27 cellular contexts compared by ENCODE assay signal in the genomic region with DNA sequence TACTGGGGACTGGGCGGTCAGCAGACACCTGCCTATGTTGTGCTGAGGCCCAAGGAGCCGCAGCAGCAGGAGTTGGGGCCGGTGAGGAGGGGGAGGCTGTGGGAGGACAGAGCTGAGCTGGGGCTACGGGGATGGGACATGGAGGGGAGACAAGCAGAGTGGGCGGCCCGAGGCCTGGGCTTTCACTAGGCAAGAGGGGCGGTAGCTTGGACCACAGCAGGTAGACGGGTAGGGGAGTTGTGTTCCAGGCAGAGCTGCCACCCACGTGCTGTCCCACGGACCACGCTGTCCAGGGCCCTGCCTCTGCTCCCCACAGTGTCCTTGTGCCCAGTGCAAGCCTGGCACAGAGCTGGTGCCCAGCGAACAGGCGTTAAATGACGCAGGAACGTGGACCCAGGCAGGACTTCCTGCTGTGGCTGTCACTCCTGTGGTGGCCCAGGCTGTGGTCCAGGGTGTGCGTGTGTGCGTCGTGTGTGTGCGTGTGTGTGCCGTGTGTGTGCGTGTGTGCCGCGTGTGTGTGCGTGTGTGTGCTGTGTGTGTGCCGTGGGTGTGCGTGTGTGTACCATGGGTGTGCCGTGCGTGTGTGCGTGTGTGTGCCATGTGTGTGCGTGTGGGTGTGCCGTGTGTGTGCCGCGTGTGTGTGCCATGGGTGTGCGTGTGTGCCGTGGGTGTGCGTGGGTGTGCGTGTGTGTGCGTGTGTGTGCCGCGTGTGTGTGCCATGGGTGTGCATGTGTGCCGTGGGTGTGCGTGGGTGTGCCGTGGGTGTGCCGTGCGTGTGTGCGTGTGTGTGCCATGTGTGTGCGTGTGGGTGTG. TPM values are rescaled to one million over a fixed set of nuclear protein-coding genes. Genes with fewer than 3 reads are reported as not detected.
DNase-seq lines count a peak whose midpoint lies in the region; ATAC-seq, FAIRE-seq and TF ChIP-seq lines count a peak whose summit lies in the region.
"Had no signal": no experiment of that assay in that cellular context is flagged by ENCODE, and none has a peak within 500 bp of the region (broad histone marks: within the 10 kb centered on the region; RNA-seq: fewer than 3 reads in every experiment).

No MANE protein-coding gene starts in this region.

- peaks cover 49 to 81% of the 10 kb centered on the region in 2 donors for H3K27me3 Mint-ChIP-seq in stimulated activated naive B cell treated with anti-CD40 and anti-IgM and Interleukin-4, amounts not matched to agents 10 μg/mL and 1 μg/mL and 100 μg/mL, for 72 hours
- H3K27me3 Mint-ChIP-seq: activated T-helper 17 cell treated with anti-CD3 and anti-CD28 coated beads, Interleukin-2, amount 50 U/mL, for 72 hours had no signal

- DNase-seq in right cardiac atrium, result peak in 2 of 3 donors; percentile 38 to 44
- DNase-seq in left ventricle myocardium inferior, result no peak
- peak; percentile 0 for DNase-seq in NCI-H226
- peak; percentile 65 for DNase-seq in kidney
- no peak for DNase-seq in stimulated activated naive B cell treated with anti-CD40 and anti-IgM and Interleukin-4, amounts not matched to agents 10 μg/mL and 1 μg/mL and 100 μg/mL, for 72 hours
- DNase-seq in retina, result no peak
- no peak for DNase-seq in NCI-H748 treated with DMSO at 0.1 percent for 48 hours (lab: John Stamatoyannopoulos, UW)
- no peak for DNase-seq in aorta
- DNase-seq: activated CD4-positive, alpha-beta T cell treated with anti-CD3 and anti-CD28 coated beads for 1 hour; activated CD8-positive, alpha-beta memory T cell treated with anti-CD3 and anti-CD28 coated beads, Interleukin-2, amount 10 ng/mL, durations not matched to agents 7 days and 5 days; CD4-positive, CD25-positive, alpha-beta regulatory T cell; DMS 273 treated with DMSO at 0.1 percent for 48 hours; NCI-H146; NCI-H69; SHP77; stimulated activated CD4-positive, alpha-beta T cell treated with anti-CD3 and anti-CD28 coated beads, Interleukin-1b, Interleukin-23, amount 100 ng/mL, for 48 hours; stimulated activated naive CD8-positive, alpha-beta T cell treated with anti-CD3 and anti-CD28 coated beads, Interleukin-15, Interleukin-2, amounts not matched to agents 100 U/mL and 50 U/mL, for 24 hours; tibial artery had no signal

- H3K9me3 Mint-ChIP-seq in stimulated activated naive B cell treated with anti-CD40 and anti-IgM and Interleukin-4, amounts not matched to agents 10 μg/mL and 1 μg/mL and 100 μg/mL, for 72 hours, result no peaks in the 10 kb centered on the region
- H3K9me3 Mint-ChIP-seq: activated T-helper 17 cell treated with anti-CD3 and anti-CD28 coated beads, Interleukin-2, amount 50 U/mL, for 72 hours; CD4-positive, CD25-positive, alpha-beta regulatory T cell had no signal

- peaks cover 0 to 1% of the 10 kb centered on the region in 2 donors for H3K36me3 Mint-ChIP-seq in stimulated activated naive B cell treated with anti-CD40 and anti-IgM and Interleukin-4, amounts not matched to agents 10 μg/mL and 1 μg/mL and 100 μg/mL, for 72 hours
- H3K36me3 Mint-ChIP-seq: activated CD8-positive, alpha-beta memory T cell treated with anti-CD3 and anti-CD28 coated beads, Interleukin-2, amount 10 ng/mL, durations not matched to agents 7 days and 5 days; CD4-positive, CD25-positive, alpha-beta regulatory T cell had no signal

- ATAC-seq in right cardiac atrium, result no peak
- ATAC-seq in stimulated activated naive B cell treated with anti-CD40 and anti-IgM and Interleukin-4, amounts not matched to agents 10 μg/mL and 1 μg/mL and 100 μg/mL, for 72 hours (replicated peaks), result no peak
- no peak for ATAC-seq in aorta (ENCODE audit: low FRiP score)
- ATAC-seq: activated CD8-positive, alpha-beta memory T cell treated with anti-CD3 and anti-CD28 coated beads, Interleukin-2, amount 10 ng/mL, durations not matched to agents 7 days and 5 days; activated T-helper 17 cell treated with anti-CD3 and anti-CD28 coated beads, Interleukin-2, amount 50 U/mL, for 72 hours; stimulated activated naive CD8-positive, alpha-beta T cell treated with anti-CD3 and anti-CD28 coated beads, Interleukin-15, Interleukin-2, amounts not matched to agents 100 U/mL and 50 U/mL, for 24 hours had no signal

- no peaks in the 10 kb centered on the region for H3K36me3 ChIP-seq in left ventricle myocardium inferior
- peaks cover 0 to 4% of the 10 kb centered on the region in 2 donors for H3K36me3 ChIP-seq in kidney (ENCODE audit: control insufficient read depth in 1 of 2, insufficient read depth in 2 of 2, low read length in 2 of 2)
- no peaks in the 10 kb centered on the region for H3K36me3 ChIP-seq in aorta (ENCODE audit: control insufficient read depth in 1 of 2, insufficient read depth in 2 of 2, low read length in 1 of 2)
- H3K36me3 ChIP-seq: cardiac muscle cell had no signal

- peak overlapping the region; percentile 47 for H3K27ac Mint-ChIP-seq in stimulated activated naive B cell treated with anti-CD40 and anti-IgM and Interleukin-4, amounts not matched to agents 10 μg/mL and 1 μg/mL and 100 μg/mL, for 72 hours
- H3K27ac Mint-ChIP-seq: activated CD8-positive, alpha-beta memory T cell treated with anti-CD3 and anti-CD28 coated beads, Interleukin-2, amount 10 ng/mL, durations not matched to agents 7 days and 5 days; activated T-helper 17 cell treated with anti-CD3 and anti-CD28 coated beads, Interleukin-2, amount 50 U/mL, for 72 hours; CD4-positive, CD25-positive, alpha-beta regulatory T cell had no signal

- intact Hi-C loops in right cardiac atrium (cut with DNase I), result no loop called here
- intact Hi-C loops in left ventricle myocardium inferior (cut with micrococcal nuclease), result no loop called here
- intact Hi-C loops in kidney (cut with DNase I), result no loop called here
- intact Hi-C loops in aorta (cut with DNase I), result no loop called here

- H3K27me3 ChIP-seq in right cardiac atrium (ENCODE audit: control insufficient read depth, insufficient read depth) (no peaks in the 10 kb centered on the region), left ventricle myocardium inferior (ENCODE audit: low read depth) (peaks cover 10% of the 10 kb centered on the region), aorta (ENCODE audit: control insufficient read depth in 1 of 2, insufficient read depth in 2 of 2, low read length in 1 of 2) (no peaks in the 10 kb centered on the region)
- H3K27me3 ChIP-seq: cardiac muscle cell, MG63, tibial artery had no signal

- no peak overlapping the region for H3K9ac ChIP-seq in kidney (ENCODE audit: low read length in 2 of 2)
- H3K9ac ChIP-seq: parathyroid adenoma had no signal

- no peak for FAIRE-seq in kidney (lab: Jason Lieb, UNC)
- FAIRE-seq: G401.6 had no signal

- H3K4me1 Mint-ChIP-seq in stimulated activated naive B cell treated with anti-CD40 and anti-IgM and Interleukin-4, amounts not matched to agents 10 μg/mL and 1 μg/mL and 100 μg/mL, for 72 hours, result peaks cover 14% of the 10 kb centered on the region in 2 donors
- H3K4me1 Mint-ChIP-seq: activated CD8-positive, alpha-beta memory T cell treated with anti-CD3 and anti-CD28 coated beads, Interleukin-2, amount 10 ng/mL, durations not matched to agents 7 days and 5 days; activated T-helper 17 cell treated with anti-CD3 and anti-CD28 coated beads, Interleukin-2, amount 50 U/mL, for 72 hours had no signal

- H3K4me1 ChIP-seq in right cardiac atrium (ENCODE audit: control insufficient read depth, insufficient read depth, low read length) (no peaks in the 10 kb centered on the region), left ventricle myocardium inferior (peaks cover 8% of the 10 kb centered on the region), kidney (ENCODE audit: control insufficient read depth in 1 of 2, insufficient read depth in 1 of 2, low read depth in 1 of 2, low read length in 2 of 2) (peaks cover 0 to 7% of the 10 kb centered on the region in 2 donors), aorta (ENCODE audit: control insufficient read depth in 1 of 2, insufficient read depth in 2 of 2, low read length in 2 of 2) (no peaks in the 10 kb centered on the region)
- H3K4me1 ChIP-seq: parathyroid adenoma had no signal

- no peak overlapping the region for H3K4me3 Mint-ChIP-seq in stimulated activated naive B cell treated with anti-CD40 and anti-IgM and Interleukin-4, amounts not matched to agents 10 μg/mL and 1 μg/mL and 100 μg/mL, for 72 hours
- H3K4me3 Mint-ChIP-seq: activated CD8-positive, alpha-beta memory T cell treated with anti-CD3 and anti-CD28 coated beads, Interleukin-2, amount 10 ng/mL, durations not matched to agents 7 days and 5 days; activated T-helper 17 cell treated with anti-CD3 and anti-CD28 coated beads, Interleukin-2, amount 50 U/mL, for 72 hours; CD4-positive, CD25-positive, alpha-beta regulatory T cell had no signal

- H3K9me3 ChIP-seq in right cardiac atrium (ENCODE audit: control insufficient read depth, low read length) (no peaks in the 10 kb centered on the region), left ventricle myocardium inferior (replicated peaks) (no peaks in the 10 kb centered on the region), kidney (ENCODE audit: control insufficient read depth in 1 of 2, low read length in 2 of 2) (no peaks in the 10 kb centered on the region), aorta (ENCODE audit: control insufficient read depth, low read length) (no peaks in the 10 kb centered on the region)
- H3K9me3 ChIP-seq: MG63, tibial artery had no signal

- H3K4me3 ChIP-seq in right cardiac atrium (ENCODE audit: low read length) (no peak overlapping the region), left ventricle myocardium inferior (no peak overlapping the region), kidney (ENCODE audit: low read length in 2 of 2) (no peak overlapping the region), aorta (ENCODE audit: low read length in 2 of 2) (no peak overlapping the region)
- H3K4me3 ChIP-seq: cardiac muscle cell, MG63, tibial artery had no signal

- TF ChIP-seq CTCF in left ventricle myocardium inferior (IDR thresholded peaks at IDR 0.05; ENCODE audit: borderline replicate concordance), result no peak
- no peak for TF ChIP-seq CTCF in kidney (IDR thresholded peaks at IDR 0.05; ENCODE audit: borderline replicate concordance, extremely low read depth, insufficient read depth)

- H3K27ac ChIP-seq in right cardiac atrium (ENCODE audit: low read length) (no peak overlapping the region), left ventricle myocardium inferior (replicated peaks) (no peak overlapping the region), kidney (ENCODE audit: low read depth in 2 of 2, low read length in 2 of 2) (no peak overlapping the region), aorta (ENCODE audit: low read depth in 1 of 2, low read length in 2 of 2) (no peak overlapping the region)
- H3K27ac ChIP-seq: cardiac muscle cell, parathyroid adenoma, tibial artery had no signal

- 87% methylated on average over 43 of the region's 47 CpGs for WGBS in right cardiac atrium
- 86% methylated on average over 34 to 45 of the region's 47 CpGs for WGBS in aorta, 2 donors

RNA-seq across cellular contexts. Expression of gene CEP170B, which starts 6.8 kb away (rescaled TPM):
- total RNA-seq in right cardiac atrium (10 to 100 TPM; 10.4 to 19.1 (median 11.9) TPM), left ventricle myocardium inferior (11.7 TPM), kidney (42.4 TPM), aorta (10 to 100 TPM; 30.0 to 36.2 TPM)
- polyA plus RNA-seq in right cardiac atrium (8.4 TPM), kidney (ENCODE audit: insufficient read depth, low read depth, low replicate concordance) (8.1 TPM), aorta (10 to 100 TPM in 1 of 2 donors, 1 to 10 TPM in 1; 6.4 to 16.2 TPM)

RNA-seq across cellular contexts. Expression of gene PLD4, which starts 52.8 kb away (rescaled TPM):
- total RNA-seq in right cardiac atrium (under 1 TPM; 0.06 to 0.88 (median 0.20) TPM), left ventricle myocardium inferior (0.44 TPM), kidney (3.2 TPM), aorta (1 to 10 TPM in 1 of 2 donors, under 1 TPM in 1; 0.62 to 1.7 TPM)
- polyA plus RNA-seq in right cardiac atrium (0.05 TPM), kidney (ENCODE audit: insufficient read depth, low read depth, low replicate concordance) (not detected), aorta (under 1 TPM in 1 of 2 donors, not detected in 1; 0.38 TPM)
- total RNA-seq: activated CD8-positive, alpha-beta memory T cell treated with anti-CD3 and anti-CD28 coated beads, Interleukin-2, amount 10 ng/mL, durations not matched to agents 7 days and 5 days; activated T-helper 17 cell treated with anti-CD3 and anti-CD28 coated beads, Interleukin-2, amount 50 U/mL, for 72 hours; CD4-positive, CD25-positive, alpha-beta regulatory T cell; dermis microvascular lymphatic vessel endothelial cell; fibroblast of villous mesenchyme; lung microvascular endothelial cell; myocyte had no signal

Comparison
In these comparisons a context has a peak if more than half of its experiments do, and no peak if none do; other contexts are left out.
1. DNase-seq: peak in right cardiac atrium (2 of 3), NCI-H226 (single experiment) and kidney (single experiment); none in left ventricle myocardium inferior (single experiment), stimulated activated naive B cell treated with anti-CD40 and anti-IgM and Interleukin-4, amounts not matched to agents 10 μg/mL and 1 μg/mL and 100 μg/mL, for 72 hours (single experiment), retina (single experiment), NCI-H748 treated with DMSO at 0.1 percent for 48 hours (single experiment) and aorta (0 of 2).